ENCODE assay signal across 18 cellular contexts in genomic region chr5:103466494-103466893, GRCh38.
A peak's percentile ranks its signal among the peaks of the same experiment; 100 is the strongest.
DNase-seq lines count a peak whose midpoint lies in the region; ATAC-seq and TF ChIP-seq lines count a peak whose summit lies in the region.
"Had no signal": no experiment of that assay in that cellular context is flagged by ENCODE, and none has a peak within 500 bp of the region (broad histone marks: within the 10 kb centered on the region; RNA-seq: fewer than 3 reads in every experiment).

No MANE protein-coding gene starts in this region.

- H3K9me3 ChIP-seq in GM23248 (ENCODE audit: low read depth) (no peaks in the 10 kb centered on the region), SK-N-MC (ENCODE audit: low read depth, low read length) (no peaks in the 10 kb centered on the region), fibroblast of lung (ENCODE audit: control insufficient read depth, insufficient read depth, low read depth, low read length) (no peaks in the 10 kb centered on the region), neuronal stem cell (replicated peaks in 1 of 2; ENCODE audit: control insufficient read depth in 2 of 2, insufficient read depth in 1 of 2, low read depth in 1 of 2, low read length in 2 of 2) (no peaks in the 10 kb centered on the region)
- H3K9me3 ChIP-seq: vagina had no signal

- no peak for ATAC-seq in Right ventricle myocardium superior (ENCODE audit: poor library complexity)
- ATAC-seq in GM21447 (IDR thresholded peaks at IDR 0.05; ENCODE audit: unreplicated experiment): no peak
- ATAC-seq in HG03469 (IDR thresholded peaks at IDR 0.05; ENCODE audit: unreplicated experiment): no peak
- ATAC-seq: activated naive CD8-positive, alpha-beta T cell treated with anti-CD3 and anti-CD28 coated beads, Interleukin-2, amount 50 U/mL, for 24 hours; stimulated activated naive CD8-positive, alpha-beta T cell treated with anti-CD3 and anti-CD28 coated beads, Interleukin-15, Interleukin-2, amounts not matched to agents 100 U/mL and 50 U/mL, for 24 hours had no signal

- H2BK12ac ChIP-seq in neuronal stem cell (ENCODE audit: low read length): no peak overlapping the region

- no peak overlapping the region for H4K91ac ChIP-seq in neuronal stem cell (ENCODE audit: low read depth, low read length, poor library complexity)

- no peak overlapping the region for H2BK15ac ChIP-seq in neuronal stem cell (ENCODE audit: low read length)

- no peaks in the 10 kb centered on the region for H3K27me3 ChIP-seq in GM23248 (replicated peaks; ENCODE audit: insufficient read depth)
- no peaks in the 10 kb centered on the region for H3K27me3 ChIP-seq in fibroblast of lung (ENCODE audit: control insufficient read depth, insufficient read depth, low read length)
- no peaks in the 10 kb centered on the region for H3K27me3 ChIP-seq in neuronal stem cell (ENCODE audit: control insufficient read depth in 3 of 3, insufficient read depth in 3 of 3, low read depth in 1 of 3, low read length in 3 of 3)
- H3K27me3 ChIP-seq: vagina had no signal

- H4K20me1 ChIP-seq in GM23248 (ENCODE audit: insufficient read depth): no peaks in the 10 kb centered on the region
- no peaks in the 10 kb centered on the region for H4K20me1 ChIP-seq in fibroblast of lung (ENCODE audit: control insufficient read depth, extremely low read depth, insufficient read depth, low read length)

- H3K4me3 ChIP-seq in GM23248 (no peak overlapping the region), SK-N-MC (no peak overlapping the region; the same call in 1 of the 2 replicates), fibroblast of lung (replicated peaks in 1 of 4; ENCODE audit: control extremely low read depth in 1 of 4, insufficient read depth in 1 of 4, low read depth in 3 of 4, low read length in 4 of 4) (no peak overlapping the region), neuronal stem cell (ENCODE audit: low read length in 2 of 2) (no peak overlapping the region)
- H3K4me3 ChIP-seq: PC-9, vagina had no signal

- no peak for TF ChIP-seq CTCF in fibroblast of lung (conservative IDR thresholded peaks at IDR 0.05 in 1 of 2, IDR thresholded peaks at IDR 0.05 in 1 of 2; ENCODE audit: low read depth in 1 of 2, low read length in 2 of 2)

- H3K9me2 ChIP-seq in GM23248 (ENCODE audit: insufficient read depth): no peaks in the 10 kb centered on the region; the same call in 1 of the 2 replicates

- H3K79me2 ChIP-seq in GM23248 (ENCODE audit: insufficient read depth) (no peaks in the 10 kb centered on the region), fibroblast of lung (ENCODE audit: control insufficient read depth, insufficient read depth, low read length) (no peaks in the 10 kb centered on the region)

- DNase-seq in GM23248 (peak; percentile 56), SK-N-MC (ENCODE audit: low read depth, low spot score) (peak; percentile 20), fibroblast of lung (ENCODE audit: low read depth in 2 of 2) (peak; percentile 55 to 77), renal cortical epithelial cell (ENCODE audit: low read depth) (peak; percentile 44), Right ventricle myocardium superior (no peak), neuronal stem cell (ENCODE audit: low spot score) (no peak)
- DNase-seq: activated naive CD8-positive, alpha-beta T cell treated with anti-CD3 and anti-CD28 coated beads, Interleukin-2, amount 50 U/mL, for 24 hours; Karpas-422; NCI-H1694 treated with DMSO at 0.1 percent for 48 hours; NCI-H510A treated with DMSO at 0.1 percent for 48 hours; PC-9; posterior cingulate gyrus; stimulated activated naive CD8-positive, alpha-beta T cell treated with anti-CD3 and anti-CD28 coated beads, Interleukin-15, Interleukin-2, amounts not matched to agents 100 U/mL and 50 U/mL, for 24 hours; SW 1271 had no signal

- H3K23ac ChIP-seq in neuronal stem cell (ENCODE audit: low read depth, low read length, poor library complexity): no peak overlapping the region

- intact Hi-C loops in Right ventricle myocardium superior (cut with DNase I): no loop called here

- H3K36me3 ChIP-seq in GM23248 (ENCODE audit: low read depth) (no peaks in the 10 kb centered on the region), SK-N-MC (ENCODE audit: insufficient read depth, low read length) (no peaks in the 10 kb centered on the region), fibroblast of lung (ENCODE audit: control insufficient read depth, insufficient read depth, low read length) (no peaks in the 10 kb centered on the region), neuronal stem cell (replicated peaks in 1 of 2; ENCODE audit: control insufficient read depth in 2 of 2, insufficient read depth in 2 of 2, low read length in 2 of 2) (no peaks in the 10 kb centered on the region)
- H3K36me3 ChIP-seq: vagina had no signal

- H3K4me2 ChIP-seq in GM23248 (ENCODE audit: unreplicated experiment) (peak overlapping the region; percentile 8), fibroblast of lung (ENCODE audit: extremely low read depth, insufficient read depth, low read length) (no peak overlapping the region), neuronal stem cell (ENCODE audit: insufficient read depth, low read length, poor library complexity, severe bottlenecking) (no peak overlapping the region)
- H3K4me2 ChIP-seq: PC-9 had no signal

- peaks cover 56% of the 10 kb centered on the region for H3K4me1 ChIP-seq in GM23248 (ENCODE audit: insufficient read depth)
- H3K4me1 ChIP-seq in fibroblast of lung (ENCODE audit: control insufficient read depth, extremely low read depth, insufficient read depth, low read length): peaks cover 4% of the 10 kb centered on the region
- peaks cover 0 to 5% of the 10 kb centered on the region in 2 donors for H3K4me1 ChIP-seq in neuronal stem cell (ENCODE audit: control insufficient read depth in 2 of 2, insufficient read depth in 1 of 2, low read depth in 1 of 2, low read length in 2 of 2)
- H3K4me1 ChIP-seq: vagina had no signal

- in situ Hi-C loops in GM23248 (cut with MboI): no loop called here

- H3K14ac ChIP-seq in neuronal stem cell (ENCODE audit: low read length): no peak overlapping the region

- H3K79me1 ChIP-seq in neuronal stem cell (ENCODE audit: low read depth, low read length): no peaks in the 10 kb centered on the region

- H3K27ac ChIP-seq in GM23248 (no peak overlapping the region), SK-N-MC (peak overlapping the region; percentile 59; the same call in 1 of the 2 replicates), fibroblast of lung (ENCODE audit: insufficient read depth, low read length) (no peak overlapping the region), neuronal stem cell (replicated peaks; ENCODE audit: low read length) (no peak overlapping the region)
- H3K27ac ChIP-seq: PC-9, vagina, VCaP had no signal

- no peak overlapping the region for H3K4ac ChIP-seq in neuronal stem cell (ENCODE audit: low read length)

- no peak overlapping the region for H2AK5ac ChIP-seq in neuronal stem cell (ENCODE audit: low read depth, low read length)

- H3K18ac ChIP-seq in neuronal stem cell (ENCODE audit: low read length): no peak overlapping the region

- H2AFZ ChIP-seq in GM23248 (no peak overlapping the region), fibroblast of lung (ENCODE audit: low read length) (no peak overlapping the region), neuronal stem cell (ENCODE audit: low read length) (no peak overlapping the region)
- H2AFZ ChIP-seq: PC-9 had no signal

- H2BK5ac ChIP-seq in neuronal stem cell (ENCODE audit: low read length): no peak overlapping the region

- no peak overlapping the region for H3K9ac ChIP-seq in GM23248
- H3K9ac ChIP-seq in SK-N-MC (ENCODE audit: insufficient read length): peak overlapping the region; percentile 29
- no peak overlapping the region for H3K9ac ChIP-seq in fibroblast of lung (ENCODE audit: insufficient read depth, low read length)
- no peak overlapping the region for H3K9ac ChIP-seq in neuronal stem cell (ENCODE audit: low read depth, low read length, poor library complexity)

- H3F3A ChIP-seq in GM23248 (ENCODE audit: insufficient read depth): peaks cover 23% of the 10 kb centered on the region; the same call in 1 of the 2 replicates

- H2BK120ac ChIP-seq in neuronal stem cell (ENCODE audit: low read depth, low read length): no peak overlapping the region

- no peak overlapping the region for H4K8ac ChIP-seq in neuronal stem cell (ENCODE audit: low read depth, low read length)

Comparison
In these comparisons a context has a peak if more than half of its experiments do, and no peak if none do; other contexts are left out.
1. DNase-seq: peak in GM23248 (single experiment), SK-N-MC (single experiment), fibroblast of lung (2 of 2) and renal cortical epithelial cell (single experiment); none in Right ventricle myocardium superior (single experiment) and neuronal stem cell (single experiment).